In the genomic region with DNA sequence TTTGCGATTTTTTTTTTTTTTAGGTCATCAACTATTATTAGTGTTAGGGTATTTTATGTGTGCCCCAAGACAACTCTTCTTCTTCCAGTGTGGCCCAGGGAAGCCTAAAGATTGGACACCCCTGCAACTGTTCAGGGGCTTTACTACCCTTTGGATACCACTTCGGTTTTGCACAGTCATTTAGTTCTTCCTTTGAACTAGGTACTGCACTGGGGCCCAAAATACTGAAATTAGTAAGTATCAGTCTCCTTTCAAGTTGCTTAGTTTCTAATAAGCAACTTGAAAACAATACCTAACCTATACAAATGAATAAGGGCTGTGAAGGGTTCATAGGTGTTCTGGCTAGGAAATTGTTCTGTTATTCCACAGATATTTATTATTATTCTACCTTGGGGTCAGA, we compare ENCODE assay signal across 14 cellular contexts. TPM values are rescaled to one million over a fixed set of nuclear protein-coding genes. Genes with fewer than 3 reads are reported as not detected.
DNase-seq lines count a peak whose midpoint lies in the region; ATAC-seq, FAIRE-seq and TF ChIP-seq lines count a peak whose summit lies in the region.
"Had no signal": no experiment of that assay in that cellular context is flagged by ENCODE, and none has a peak within 500 bp of the region (broad histone marks: within the 10 kb centered on the region; RNA-seq: fewer than 3 reads in every experiment).

No MANE protein-coding gene starts in this region.

- no peak for TF ChIP-seq POLR2A in sigmoid colon (IDR thresholded peaks at IDR 0.05)

- H3K4me3 ChIP-seq in sigmoid colon (no peak overlapping the region), right cardiac atrium (ENCODE audit: low read length) (no peak overlapping the region)
- H3K4me3 ChIP-seq: BLaER1 treated with 17β-estradiol and CSF1 and Interleukin-3, amounts not matched to agents 10 nM and 100 nM; thoracic aorta had no signal

- ATAC-seq in GM19438 (IDR thresholded peaks at IDR 0.05; ENCODE audit: low read depth, unreplicated experiment) (peak; percentile 89), HG02840 (IDR thresholded peaks at IDR 0.05; ENCODE audit: low FRiP score, unreplicated experiment) (peak; percentile 96), HG03469 (IDR thresholded peaks at IDR 0.05; ENCODE audit: unreplicated experiment) (peak; percentile 91), right cardiac atrium (no peak)
- ATAC-seq: left lobe of liver had no signal

- peaks cover 0 to 10% (median 0%) of the 10 kb centered on the region in 4 donors for H3K36me3 ChIP-seq in sigmoid colon
- H3K36me3 ChIP-seq: thoracic aorta had no signal

- peak; percentile 65 for FAIRE-seq in GM18507 (lab: Jason Lieb, UNC)

- H3K27me3 ChIP-seq in sigmoid colon = no peaks in the 10 kb centered on the region
- no peaks in the 10 kb centered on the region for H3K27me3 ChIP-seq in right cardiac atrium (ENCODE audit: control insufficient read depth, insufficient read depth)
- H3K27me3 ChIP-seq: BLaER1 treated with 17β-estradiol and CSF1 and Interleukin-3, amounts not matched to agents 10 nM and 100 nM had no signal

- DNase-seq in GM18507 (ENCODE audit: extremely low spot score, insufficient read length, low read depth) (peak; percentile 4), sigmoid colon (no peak), cardiac septum (ENCODE audit: low spot score) (no peak), HuH-7 (ENCODE audit: low spot score) (no peak), right cardiac atrium (no peak)
- DNase-seq: GDM1, NCI-H1105, nucleus accumbens had no signal

- H3K9me3 ChIP-seq in sigmoid colon = no peaks in the 10 kb centered on the region
- H3K9me3 ChIP-seq in right cardiac atrium (ENCODE audit: control insufficient read depth, low read length) = no peaks in the 10 kb centered on the region
- H3K9me3 ChIP-seq: BLaER1 treated with 17β-estradiol and CSF1 and Interleukin-3, amounts not matched to agents 10 nM and 100 nM; thoracic aorta had no signal

- peaks cover 0 to 12% (median 0%) of the 10 kb centered on the region in 4 donors for H3K4me1 ChIP-seq in sigmoid colon
- no peaks in the 10 kb centered on the region for H3K4me1 ChIP-seq in right cardiac atrium (ENCODE audit: control insufficient read depth, insufficient read depth, low read length)
- H3K4me1 ChIP-seq: BLaER1 treated with 17β-estradiol and CSF1 and Interleukin-3, amounts not matched to agents 10 nM and 100 nM had no signal

- TF ChIP-seq EP300 in sigmoid colon (IDR thresholded peaks at IDR 0.05) = no peak

- no peak overlapping the region for H3K27ac ChIP-seq in sigmoid colon
- H3K27ac ChIP-seq in right cardiac atrium (ENCODE audit: low read length) = no peak overlapping the region
- H3K27ac ChIP-seq: BLaER1 treated with 17β-estradiol and CSF1 and Interleukin-3, amounts not matched to agents 10 nM and 100 nM; thoracic aorta had no signal

- intact Hi-C loops in sigmoid colon (cut with DNase I) = loop anchor here (10.0 kb wide), 3 partner anchors 141 to 291 kb away; no protein-coding TSS in a partner anchor
- intact Hi-C loops in cardiac septum (cut with DNase I) = loop anchor here (5.0 kb wide), 2 partner anchors 223 to 288 kb away; no protein-coding TSS in a partner anchor
- intact Hi-C loops in right cardiac atrium (cut with DNase I) = loop anchor here in 1 of 4 donors (10.0 kb wide), 1 partner anchor 671 kb away; a partner anchor contains a TSS

- TF ChIP-seq CTCF in sigmoid colon (IDR thresholded peaks at IDR 0.05) = no peak

- 85 to 92% methylated on average over 2 of the region's 2 CpGs for WGBS in sigmoid colon, 2 donors
- 83% methylated on average over 2 of the region's 2 CpGs for WGBS in right cardiac atrium

RNA-seq across cellular contexts. Expression of a gene that starts 45.3 kb away (rescaled TPM):
- total RNA-seq in sigmoid colon (10 to 100 TPM; 18.9 to 27.7 (median 19.7) TPM), cardiac septum (19.9 TPM), right cardiac atrium (10 to 100 TPM; 19.9 to 30.2 (median 22.9) TPM)
- polyA plus RNA-seq in sigmoid colon (10 to 100 TPM; 11.3 to 16.8 (median 15.0) TPM), right cardiac atrium (29.4 TPM)

RNA-seq across cellular contexts. Expression of a gene that starts 45.6 kb away (rescaled TPM):
- total RNA-seq in sigmoid colon = 10 to 100 TPM; 12.3 to 20.8 (median 14.0) TPM
- polyA plus RNA-seq in sigmoid colon = 10 to 100 TPM in 2 of 3 donors, 1 to 10 TPM in 1; 4.2 to 13.6 (median 11.5) TPM
- total RNA-seq in cardiac septum = 10.2 TPM
- 10 to 100 TPM; 12.2 to 15.3 (median 13.3) TPM for total RNA-seq in right cardiac atrium
- 7.4 TPM for polyA plus RNA-seq in right cardiac atrium

Comparison
In these comparisons a context has a peak if more than half of its experiments do, and no peak if none do; other contexts are left out.
1. ATAC-seq: peak in GM19438 (single experiment), HG02840 (single experiment) and HG03469 (single experiment); none in right cardiac atrium (0 of 2).